Comparison of ENCODE assay signal across 8 cellular contexts in genomic region chr11:47249378-47249715, GRCh38. TPM values are rescaled to one million over a fixed set of nuclear protein-coding genes. Genes with fewer than 3 reads are reported as not detected.
A peak's percentile ranks its signal among the peaks of the same experiment; 100 is the strongest.
DNase-seq lines count a peak whose midpoint lies in the region; ATAC-seq and TF ChIP-seq lines count a peak whose summit lies in the region.

No MANE protein-coding gene starts in this region.

- POLR2A ChIA-PET in AG04449 (lab: Yijun Ruan, JAX), result interaction anchor here (1.3 to 2.2 kb wide), 5 partner anchors 12 to 167 kb away, joined by 3 to 14 read pairs (median 5); no protein-coding TSS in a partner anchor
- POLR2A ChIA-PET in naive thymus-derived CD4-positive, alpha-beta T cell (lab: Charles Lee), result interaction anchor here (0.7 to 4.1 kb wide), 12 partner anchors 10 to 837 kb away, joined by 3 to 63 read pairs (median 12); partner anchors contain the start of genes ARFGAP2, DDB2 and MADD

- no peak for DNase-seq in AG04449 (ENCODE audit: low read depth, low spot score)
- no peak for DNase-seq in Karpas-422
- no peak for DNase-seq in coronary artery (ENCODE audit: low spot score)
- DNase-seq in naive thymus-derived CD4-positive, alpha-beta T cell, result no peak
- DNase-seq in HuH-7 (ENCODE audit: low spot score), result no peak
- no peak for DNase-seq in medulla oblongata (ENCODE audit: extremely low spot score)
- DNase-seq in dedifferentiated amniotic fluid mesenchymal stem cell (ENCODE audit: extremely low spot score), result no peak
- DNase-seq in NCI-H748 treated with DMSO at 0.1 percent for 48 hours (lab: John Stamatoyannopoulos, UW), result no peak

- no peaks in the 10 kb centered on the region for H3K9me3 Mint-ChIP-seq in naive thymus-derived CD4-positive, alpha-beta T cell

- ATAC-seq in naive thymus-derived CD4-positive, alpha-beta T cell, result no peak

- peak overlapping the region; percentile 94 to 100 (median 98) for H3K27ac Mint-ChIP-seq in naive thymus-derived CD4-positive, alpha-beta T cell

- peak overlapping the region; percentile 97 for H3K4me2 ChIP-seq in Karpas-422 (ENCODE audit: low read depth, low read length, poor library complexity, severe bottlenecking)

- H3K4me3 ChIP-seq in AG04449 (ENCODE audit: low read depth, low read length) (peak overlapping the region; percentile 72), Karpas-422 (ENCODE audit: low read length) (peak overlapping the region; percentile 88), coronary artery (peak overlapping the region; percentile 88)
- H3K4me3 ChIP-seq in naive thymus-derived CD4-positive, alpha-beta T cell (ENCODE audit: low read length), result peak overlapping the region; percentile 93

- no peaks in the 10 kb centered on the region for H3K27me3 Mint-ChIP-seq in naive thymus-derived CD4-positive, alpha-beta T cell

- CTCF ChIA-PET in AG04449 (lab: Yijun Ruan, JAX), result interaction anchor here (0.7 to 7.0 kb wide), 8 partner anchors 9 to 100 kb away, joined by 3 to 55 read pairs (median 6); partner anchors contain the start of genes ARFGAP2 and NR1H3
- CTCF ChIA-PET in naive thymus-derived CD4-positive, alpha-beta T cell (lab: Charles Lee), result interaction anchor here (1.2 to 3.5 kb wide), 6 partner anchors 10 to 34 kb away, joined by 3 to 15 read pairs (median 12); partner anchors contain the start of gene DDB2

- no peak overlapping the region for H2AFZ ChIP-seq in Karpas-422 (ENCODE audit: low read length)

- no peaks in the 10 kb centered on the region for H3K27me3 ChIP-seq in Karpas-422 (ENCODE audit: low read length)
- no peaks in the 10 kb centered on the region for H3K27me3 ChIP-seq in naive thymus-derived CD4-positive, alpha-beta T cell (ENCODE audit: control insufficient read depth in 2 of 2, insufficient read depth in 2 of 2, low read length in 2 of 2)

- TF ChIP-seq CTCF in AG04449 (IDR thresholded peaks at IDR 0.05; ENCODE audit: insufficient read depth, low read length, missing control alignments), result no peak
- TF ChIP-seq CTCF in coronary artery (IDR thresholded peaks at IDR 0.05), result no peak

- peaks cover 13 to 39% (median 29%) of the 10 kb centered on the region in 7 donors for H3K4me1 Mint-ChIP-seq in naive thymus-derived CD4-positive, alpha-beta T cell

- peaks cover 24% of the 10 kb centered on the region for H3K4me1 ChIP-seq in Karpas-422 (ENCODE audit: low read length)
- peaks cover 11 to 15% of the 10 kb centered on the region in 2 donors for H3K4me1 ChIP-seq in naive thymus-derived CD4-positive, alpha-beta T cell (ENCODE audit: control insufficient read depth in 2 of 2, insufficient read depth in 2 of 2, low read length in 2 of 2)

- peak overlapping the region; percentile 93 to 100 (median 98) for H3K4me3 Mint-ChIP-seq in naive thymus-derived CD4-positive, alpha-beta T cell

- H3K9ac ChIP-seq in Karpas-422 (ENCODE audit: low read length), result peak overlapping the region; percentile 88

- peaks cover 0 to 6% (median 0%) of the 10 kb centered on the region in 5 donors for H3K36me3 Mint-ChIP-seq in naive thymus-derived CD4-positive, alpha-beta T cell

- intact Hi-C loops in naive thymus-derived CD4-positive, alpha-beta T cell (cut with micrococcal nuclease), result loop anchor here in 1 of 2 donors (2.0 kb wide), 2 partner anchors 303 to 549 kb away; partner anchors contain the start of genes ARHGAP1, CELF1 and ZNF408

- H3K36me3 ChIP-seq in Karpas-422 (ENCODE audit: insufficient read depth, low read length), result no peaks in the 10 kb centered on the region
- peaks cover 0 to 25% (median 0%) of the 10 kb centered on the region in 3 experiments for H3K36me3 ChIP-seq in naive thymus-derived CD4-positive, alpha-beta T cell (ENCODE audit: control insufficient read depth in 2 of 3, insufficient read depth in 3 of 3, low read length in 3 of 3)

- H3K9me2 ChIP-seq in Karpas-422 (replicated peaks; ENCODE audit: insufficient read depth, low read length), result no peaks in the 10 kb centered on the region

- H4K20me1 ChIP-seq in Karpas-422 (ENCODE audit: insufficient read depth, low read depth, low read length), result no peaks in the 10 kb centered on the region

- peaks cover 51% of the 10 kb centered on the region for H3K79me2 ChIP-seq in Karpas-422 (ENCODE audit: low read length)

- no peaks in the 10 kb centered on the region for H3K9me3 ChIP-seq in Karpas-422 (ENCODE audit: low read length)
- no peaks in the 10 kb centered on the region for H3K9me3 ChIP-seq in naive thymus-derived CD4-positive, alpha-beta T cell (ENCODE audit: control insufficient read depth in 2 of 3, low read length in 3 of 3)

- H3K27ac ChIP-seq in Karpas-422 (ENCODE audit: low read length) (peak overlapping the region; percentile 69; the same call in 1 of the 2 replicates), coronary artery (peak overlapping the region; percentile 74 to 89)
- H3K27ac ChIP-seq in naive thymus-derived CD4-positive, alpha-beta T cell (ENCODE audit: low read depth, low read length), result peak overlapping the region; percentile 87

RNA-seq across cellular contexts. Expression of gene ACP2, which starts 0.7 kb away (rescaled TPM):
- total RNA-seq in Karpas-422 (2014; rRNA removed; shearing (Covaris generic); ENCODE audit: low replicate concordance), result 20.7 and 42.1 TPM in 2 replicates
- 10 to 100 TPM; 17.6 to 38.1 (median 24.3) TPM for total RNA-seq in naive thymus-derived CD4-positive, alpha-beta T cell
- 10 to 100 TPM in 1 of 2 donors, 1 to 10 TPM in 1; 7.1 to 17.7 TPM for polyA plus RNA-seq in naive thymus-derived CD4-positive, alpha-beta T cell

RNA-seq across cellular contexts. Expression of gene NR1H3, which starts 8.4 kb away (rescaled TPM):
- 6.9 and 15.8 TPM in 2 replicates for total RNA-seq in Karpas-422 (2014; rRNA removed; shearing (Covaris generic); ENCODE audit: low replicate concordance)
- total RNA-seq in naive thymus-derived CD4-positive, alpha-beta T cell, result 10 to 100 TPM in 3 of 5 experiments, 1 to 10 TPM in 2; 3.7 to 19.4 (median 10.6) TPM
- 1 to 10 TPM; 5.2 to 8.3 TPM for polyA plus RNA-seq in naive thymus-derived CD4-positive, alpha-beta T cell

RNA-seq across cellular contexts. Expression of gene MADD, which starts 20.6 kb away (rescaled TPM):
- 31.2 and 53.5 TPM in 2 replicates for total RNA-seq in Karpas-422 (2014; rRNA removed; shearing (Covaris generic); ENCODE audit: low replicate concordance)
- total RNA-seq in naive thymus-derived CD4-positive, alpha-beta T cell, result 100 to 1,000 TPM in 4 of 5 experiments, 10 to 100 TPM in 1; 99.9 to 150 (median 128) TPM
- 10 to 100 TPM; 18.7 to 37.3 TPM for polyA plus RNA-seq in naive thymus-derived CD4-positive, alpha-beta T cell

RNA-seq across cellular contexts. Expression of gene DDB2, which starts 34.6 kb away (rescaled TPM):
- total RNA-seq in Karpas-422 (2014; rRNA removed; shearing (Covaris generic); ENCODE audit: low replicate concordance), result 21.1 and 26.4 TPM in 2 replicates
- 100 to 1,000 TPM in 2 of 5 experiments, 10 to 100 TPM in 3; 65.4 to 135 (median 93.4) TPM for total RNA-seq in naive thymus-derived CD4-positive, alpha-beta T cell
- polyA plus RNA-seq in naive thymus-derived CD4-positive, alpha-beta T cell, result 10 to 100 TPM; 32.9 to 35.4 TPM
